In the genomic region with DNA sequence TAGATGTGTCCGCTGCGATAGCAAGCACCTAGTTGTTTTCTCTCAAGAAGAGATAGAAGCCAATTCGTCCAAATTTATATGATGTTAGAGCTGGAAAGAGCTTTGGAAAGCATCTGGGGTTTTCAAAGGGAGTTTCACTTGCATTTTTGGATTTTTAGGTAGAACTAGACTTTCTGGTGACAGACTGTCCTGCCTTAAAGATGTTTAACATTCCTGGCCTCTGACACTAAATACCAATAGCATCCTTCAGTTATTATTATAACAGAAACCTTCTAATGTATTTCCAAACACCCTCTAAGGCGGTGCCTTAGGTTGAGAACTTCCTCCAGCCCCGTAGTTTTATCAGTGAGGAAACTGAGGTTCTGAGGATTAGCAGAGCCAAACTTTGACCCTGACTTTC, we compare ENCODE assay signal across 27 cellular contexts.
"Had no signal": no experiment of that assay in that cellular context is flagged by ENCODE, and none has a peak within 500 bp of the region (broad histone marks: within the 10 kb centered on the region; RNA-seq: fewer than 3 reads in every experiment).

No MANE protein-coding gene starts in this region.

- H3K4me3 ChIP-seq: coronary artery, esophagus squamous epithelium, heart left ventricle, neural progenitor cell, pancreas, psoas muscle, right atrium auricular region, stomach, suprapubic skin, tibial nerve had no signal

- H3K27ac ChIP-seq: coronary artery, esophagus squamous epithelium, heart left ventricle, neural progenitor cell, pancreas, psoas muscle, right atrium auricular region, stomach, suprapubic skin, tibial nerve had no signal

- H3K4me3 Mint-ChIP-seq: activated B cell treated with CpG ODN at 0.5 μM for 24 hours; activated CD4-positive, alpha-beta T cell treated with anti-CD3 and anti-CD28 coated beads for 36 hours; activated naive CD4-positive, alpha-beta T cell treated with anti-CD3 and anti-CD28 coated beads for 36 hours; activated naive CD8-positive, alpha-beta T cell treated with anti-CD3 and anti-CD28 coated beads, Interleukin-2, amount 10 ng/mL, durations not matched to agents 7 days and 5 days; endodermal cell; naive thymus-derived CD8-positive, alpha-beta T cell; neural progenitor cell; stimulated activated effector memory CD8-positive, alpha-beta T cell treated with anti-CD3 and anti-CD28 coated beads, Interleukin-12 subunit alpha, Interleukin-12 subunit beta, amount 100 ng/mL, for 72 hours; T-helper 1 cell treated with Interleukin-12 subunit alpha and Interleukin-12 subunit beta and Interleukin-4 antibody, amounts not matched to agents 30 μg/mL and 1 μg/mL, for 36 hours had no signal

- H3K9ac ChIP-seq: neural progenitor cell had no signal

- H2AFZ ChIP-seq: neural progenitor cell had no signal

- H3K4me1 ChIP-seq: esophagus squamous epithelium, heart left ventricle, neural progenitor cell, pancreas, psoas muscle, right atrium auricular region, stomach, tibial nerve had no signal

- H3K4me2 ChIP-seq: neural progenitor cell had no signal

- DNase-seq: activated B cell treated with CpG ODN at 0.5 μM for 24 hours; activated CD4-positive, alpha-beta T cell treated with anti-CD3 and anti-CD28 coated beads for 36 hours; activated CD4-positive, alpha-beta T cell treated with anti-CD3 and anti-CD28 coated beads, Interleukin-2, amount 50 U/mL, for 4 hours; activated CD8-positive, alpha-beta memory T cell treated with anti-CD3 and anti-CD28 coated beads for 24 hours; activated CD8-positive, alpha-beta memory T cell treated with anti-CD3 and anti-CD28 coated beads, Interleukin-2, amount 50 U/mL, for 4 hours; activated naive CD4-positive, alpha-beta T cell treated with anti-CD3 and anti-CD28 coated beads for 36 hours; activated naive CD8-positive, alpha-beta T cell treated with anti-CD3 and anti-CD28 coated beads, Interleukin-2, amount 10 ng/mL, durations not matched to agents 7 days and 5 days; activated T-cell treated with anti-CD3 and anti-CD28 coated beads, Interleukin-2, amount 50 U/mL, for 48 hours; amniotic stem cell; endodermal cell; esophagus squamous epithelium; heart left ventricle; islet precursor cell; left colon; naive thymus-derived CD8-positive, alpha-beta T cell; pancreas; psoas muscle; stimulated activated CD4-positive, alpha-beta T cell treated with anti-CD3 and anti-CD28 coated beads, Interleukin-12 subunit alpha, Interleukin-12 subunit beta, amount 100 ng/mL, for 4 hours; stomach; T1000 had no signal

- H3K27ac Mint-ChIP-seq: activated B cell treated with CpG ODN at 0.5 μM for 24 hours; activated CD4-positive, alpha-beta T cell treated with anti-CD3 and anti-CD28 coated beads for 36 hours; activated naive CD4-positive, alpha-beta T cell treated with anti-CD3 and anti-CD28 coated beads for 36 hours; activated naive CD8-positive, alpha-beta T cell treated with anti-CD3 and anti-CD28 coated beads, Interleukin-2, amount 10 ng/mL, durations not matched to agents 7 days and 5 days; endodermal cell; naive thymus-derived CD8-positive, alpha-beta T cell; neural progenitor cell; stimulated activated effector memory CD8-positive, alpha-beta T cell treated with anti-CD3 and anti-CD28 coated beads, Interleukin-12 subunit alpha, Interleukin-12 subunit beta, amount 100 ng/mL, for 72 hours; T-helper 1 cell treated with Interleukin-12 subunit alpha and Interleukin-12 subunit beta and Interleukin-4 antibody, amounts not matched to agents 30 μg/mL and 1 μg/mL, for 36 hours had no signal

- H3K36me3 ChIP-seq: esophagus squamous epithelium, heart left ventricle, neural progenitor cell, pancreas, right atrium auricular region, stomach, suprapubic skin, tibial nerve had no signal

- H3K27me3 Mint-ChIP-seq: activated B cell treated with CpG ODN at 0.5 μM for 24 hours; activated CD4-positive, alpha-beta T cell treated with anti-CD3 and anti-CD28 coated beads for 36 hours; activated naive CD8-positive, alpha-beta T cell treated with anti-CD3 and anti-CD28 coated beads, Interleukin-2, amount 10 ng/mL, durations not matched to agents 7 days and 5 days; naive thymus-derived CD8-positive, alpha-beta T cell had no signal

- H3K27me3 ChIP-seq: esophagus squamous epithelium, heart left ventricle, neural progenitor cell, pancreas, right atrium auricular region, stomach, suprapubic skin, tibial nerve had no signal

- H3K36me3 Mint-ChIP-seq: activated naive CD8-positive, alpha-beta T cell treated with anti-CD3 and anti-CD28 coated beads, Interleukin-2, amount 10 ng/mL, durations not matched to agents 7 days and 5 days; naive thymus-derived CD8-positive, alpha-beta T cell; neural progenitor cell; stimulated activated effector memory CD8-positive, alpha-beta T cell treated with anti-CD3 and anti-CD28 coated beads, Interleukin-12 subunit alpha, Interleukin-12 subunit beta, amount 100 ng/mL, for 72 hours had no signal

- H3K9me3 Mint-ChIP-seq: activated B cell treated with CpG ODN at 0.5 μM for 24 hours; activated naive CD4-positive, alpha-beta T cell treated with anti-CD3 and anti-CD28 coated beads for 36 hours; activated naive CD8-positive, alpha-beta T cell treated with anti-CD3 and anti-CD28 coated beads, Interleukin-2, amount 10 ng/mL, durations not matched to agents 7 days and 5 days; neural progenitor cell; stimulated activated effector memory CD8-positive, alpha-beta T cell treated with anti-CD3 and anti-CD28 coated beads, Interleukin-12 subunit alpha, Interleukin-12 subunit beta, amount 100 ng/mL, for 72 hours; T-helper 1 cell treated with Interleukin-12 subunit alpha and Interleukin-12 subunit beta and Interleukin-4 antibody, amounts not matched to agents 30 μg/mL and 1 μg/mL, for 36 hours had no signal

- H3K4me1 Mint-ChIP-seq: activated B cell treated with CpG ODN at 0.5 μM for 24 hours; activated naive CD8-positive, alpha-beta T cell treated with anti-CD3 and anti-CD28 coated beads, Interleukin-2, amount 10 ng/mL, durations not matched to agents 7 days and 5 days; endodermal cell; naive thymus-derived CD8-positive, alpha-beta T cell; neural progenitor cell; stimulated activated effector memory CD8-positive, alpha-beta T cell treated with anti-CD3 and anti-CD28 coated beads, Interleukin-12 subunit alpha, Interleukin-12 subunit beta, amount 100 ng/mL, for 72 hours had no signal

- H3K9me3 ChIP-seq: esophagus squamous epithelium, heart left ventricle, pancreas, psoas muscle, right atrium auricular region, stomach, suprapubic skin, tibial nerve had no signal
